Comparison of ENCODE assay signal across 10 cellular contexts in the genomic region with DNA sequence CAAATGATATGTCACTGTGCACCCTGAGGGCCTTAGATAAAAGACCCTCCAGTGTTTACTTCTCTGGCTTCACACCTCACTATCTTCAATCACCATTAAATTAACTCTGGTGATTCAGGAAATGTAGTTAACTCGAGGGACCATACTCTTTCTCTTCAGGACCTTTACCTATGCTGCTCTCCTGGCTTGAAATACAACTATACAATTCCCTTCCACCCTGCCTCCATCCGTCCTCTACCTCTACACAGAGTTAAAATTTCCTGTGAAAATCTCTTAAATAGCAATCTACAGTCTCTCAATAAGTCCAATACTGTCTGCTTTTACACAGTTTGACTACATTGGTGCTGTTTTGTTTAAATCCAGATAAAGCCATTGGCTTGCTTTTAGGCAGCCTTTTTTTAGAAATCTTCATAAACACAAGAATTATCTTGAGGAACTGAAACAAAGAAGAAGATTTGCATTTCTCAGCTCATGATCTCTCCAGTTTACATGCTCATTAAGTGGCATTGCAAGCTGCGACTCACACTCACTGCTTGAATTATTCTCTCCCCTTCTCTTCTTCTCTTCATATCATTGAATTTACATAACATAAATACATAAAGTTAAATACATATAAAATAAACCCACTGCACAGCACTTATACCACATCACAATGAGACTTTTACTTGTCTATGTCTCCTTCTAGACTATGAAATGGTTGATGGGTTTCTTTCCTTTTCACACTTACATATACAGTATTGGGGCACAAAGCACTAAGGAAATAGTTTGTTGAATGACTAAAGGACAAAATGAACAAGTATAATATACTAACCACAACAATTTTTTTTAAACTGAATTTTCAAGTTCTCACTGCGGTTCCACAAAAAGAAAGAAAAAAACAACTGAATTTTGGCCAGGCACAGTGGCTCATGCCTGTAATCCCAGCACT.
A peak's percentile ranks its signal among the peaks of the same experiment; 100 is the strongest.
DNase-seq lines count a peak whose midpoint lies in the region; ATAC-seq and TF ChIP-seq lines count a peak whose summit lies in the region.
"Had no signal": no experiment of that assay in that cellular context is flagged by ENCODE, and none has a peak within 500 bp of the region (broad histone marks: within the 10 kb centered on the region; RNA-seq: fewer than 3 reads in every experiment).

No MANE protein-coding gene starts in this region.

- intact Hi-C loops in sigmoid colon (cut with DNase I): no loop called here
- intact Hi-C loops in lower leg skin (cut with DNase I; ENCODE audit: low total_unique reads): no loop called here

- H3K36me3 Mint-ChIP-seq in IgD-negative memory B cell: no peaks in the 10 kb centered on the region

- no peaks in the 10 kb centered on the region for H3K9me3 Mint-ChIP-seq in IgD-negative memory B cell
- H3K9me3 Mint-ChIP-seq: activated naive CD8-positive, alpha-beta T cell treated with anti-CD3 and anti-CD28 coated beads, Interleukin-2, amount 50 U/mL, for 24 hours had no signal

- ATAC-seq in GM19395 (IDR thresholded peaks at IDR 0.05; ENCODE audit: unreplicated experiment): peak; percentile 98
- ATAC-seq in HG02870 (IDR thresholded peaks at IDR 0.05; ENCODE audit: unreplicated experiment): peak; percentile 97
- ATAC-seq: activated naive CD8-positive, alpha-beta T cell treated with anti-CD3 and anti-CD28 coated beads, Interleukin-2, amount 50 U/mL, for 24 hours had no signal

- peak overlapping the region; percentile 58 to 89 (median 70) for H3K4me3 Mint-ChIP-seq in IgD-negative memory B cell
- H3K4me3 Mint-ChIP-seq: activated naive CD8-positive, alpha-beta T cell treated with anti-CD3 and anti-CD28 coated beads, Interleukin-2, amount 50 U/mL, for 24 hours had no signal

- H3K27me3 Mint-ChIP-seq in IgD-negative memory B cell: no peaks in the 10 kb centered on the region

- peak overlapping the region; percentile 69 to 78 (median 71) for H3K27ac Mint-ChIP-seq in IgD-negative memory B cell
- H3K27ac Mint-ChIP-seq: activated naive CD8-positive, alpha-beta T cell treated with anti-CD3 and anti-CD28 coated beads, Interleukin-2, amount 50 U/mL, for 24 hours had no signal

- no peaks in the 10 kb centered on the region for H3K4me1 ChIP-seq in sigmoid colon
- H3K4me1 ChIP-seq: Peyer's patch had no signal

- TF ChIP-seq POLR2A in sigmoid colon (IDR thresholded peaks at IDR 0.05) (no peak), lower leg skin (IDR thresholded peaks at IDR 0.05) (no peak)

- H3K4me1 Mint-ChIP-seq in IgD-negative memory B cell: peaks cover 19 to 24% (median 21%) of the 10 kb centered on the region in 3 donors

- TF ChIP-seq CTCF in GM10266 (IDR thresholded peaks at IDR 0.05; ENCODE audit: control insufficient read depth, insufficient read depth, low read depth, missing control alignments): no peak
- no peak for TF ChIP-seq CTCF in sigmoid colon (IDR thresholded peaks at IDR 0.05)
- no peak for TF ChIP-seq CTCF in lower leg skin (IDR thresholded peaks at IDR 0.05)

- no peaks in the 10 kb centered on the region for H3K36me3 ChIP-seq in sigmoid colon
- H3K36me3 ChIP-seq: Peyer's patch had no signal

- H3K4me3 ChIP-seq in sigmoid colon: no peak overlapping the region
- no peak overlapping the region for H3K4me3 ChIP-seq in lower leg skin (ENCODE audit: low read depth, poor library complexity, severe bottlenecking)

- peak; percentile 47 for DNase-seq in GM10266 (ENCODE audit: extremely low spot score)
- no peak for DNase-seq in ureter (ENCODE audit: low spot score)
- DNase-seq in pons (ENCODE audit: low spot score): no peak
- DNase-seq in sigmoid colon: no peak
- DNase-seq in lower leg skin (ENCODE audit: low spot score in 2 of 2): no peak
- DNase-seq: activated naive CD8-positive, alpha-beta T cell treated with anti-CD3 and anti-CD28 coated beads, Interleukin-2, amount 50 U/mL, for 24 hours had no signal

- no peak overlapping the region for H3K27ac ChIP-seq in sigmoid colon

- no peak for TF ChIP-seq EP300 in sigmoid colon (IDR thresholded peaks at IDR 0.05)

- 45 to 53% methylated on average over 4 of the region's 4 CpGs for WGBS in sigmoid colon, 2 donors
- 53 to 56% methylated on average over 4 of the region's 4 CpGs for WGBS in lower leg skin, 2 donors

- H3K27me3 ChIP-seq in sigmoid colon: no peaks in the 10 kb centered on the region
- H3K27me3 ChIP-seq: Peyer's patch had no signal

- no peaks in the 10 kb centered on the region for H3K9me3 ChIP-seq in sigmoid colon
- H3K9me3 ChIP-seq: Peyer's patch had no signal
